In genomic region chr16:56332464-56333079, GRCh38 we compare ENCODE assay signal across 9 cellular contexts.
A peak's percentile ranks its signal among the peaks of the same experiment; 100 is the strongest.
DNase-seq lines count a peak whose midpoint lies in the region; ATAC-seq, FAIRE-seq and TF ChIP-seq lines count a peak whose summit lies in the region.
"Had no signal": no experiment of that assay in that cellular context is flagged by ENCODE, and none has a peak within 500 bp of the region (broad histone marks: within the 10 kb centered on the region; RNA-seq: fewer than 3 reads in every experiment).

No MANE protein-coding gene starts in this region.

- DNase-seq in Caco-2 (peak; percentile 88 to 90), choroid plexus epithelial cell (ENCODE audit: low read depth) (peak; percentile 55), lower lobe of right lung (no peak), GM12891 (ENCODE audit: insufficient read length, low spot score) (no peak)
- DNase-seq in activated naive CD8-positive, alpha-beta T cell treated with anti-CD3 and anti-CD28 coated beads, Interleukin-2, amount 50 U/mL, for 24 hours = no peak

- intact Hi-C loops in Caco-2 (cut with micrococcal nuclease; ENCODE audit: unreplicated experiment) (loop anchor here (1.0 to 2.0 kb wide), 2 partner anchors 24 to 370 kb away; no protein-coding TSS in a partner anchor), lower lobe of right lung (cut with DNase I) (no loop called here)

- H3K27me3 ChIP-seq in Caco-2 (replicated peaks; ENCODE audit: control insufficient read depth, insufficient read depth, low read length) (no peaks in the 10 kb centered on the region), lower lobe of right lung (ENCODE audit: low read depth) (no peaks in the 10 kb centered on the region)

- peak; percentile 54 to 93 for TF ChIP-seq CTCF in Caco-2 (IDR thresholded peaks at IDR 0.05; ENCODE audit: insufficient read depth in 1 of 2, low read depth in 1 of 2, low read length in 1 of 2, severe bottlenecking in 1 of 2, unreplicated experiment in 1 of 2)
- TF ChIP-seq CTCF in LNCAP (IDR thresholded peaks at IDR 0.05) = peak; percentile 83
- TF ChIP-seq CTCF in choroid plexus epithelial cell (conservative IDR thresholded peaks at IDR 0.05; ENCODE audit: low read depth, low read length) = peak; percentile 52
- peak; percentile 24 for TF ChIP-seq CTCF in lower lobe of right lung (IDR thresholded peaks at IDR 0.05)

- no peaks in the 10 kb centered on the region for H3K4me1 ChIP-seq in Caco-2
- no peaks in the 10 kb centered on the region for H3K4me1 ChIP-seq in lower lobe of right lung

- BruUV-seq in Caco-2 (replicated peaks; lab: Mats Ljungman, UMichigan) = no TSS peak

- H3K9me3 ChIP-seq in Caco-2 = no peaks in the 10 kb centered on the region
- H3K9me3 ChIP-seq in lower lobe of right lung = no peaks in the 10 kb centered on the region

- H3K27ac ChIP-seq in lower lobe of right lung = no peak overlapping the region
- H3K27ac ChIP-seq: HL-60 had no signal

- POLR2A ChIA-PET in Caco-2 (lab: Charles Lee) = no interaction called here

- H3K4me3 Mint-ChIP-seq in Caco-2 (ENCODE audit: unreplicated experiment) = no peak overlapping the region
- no peak overlapping the region for H3K4me3 Mint-ChIP-seq in activated naive CD8-positive, alpha-beta T cell treated with anti-CD3 and anti-CD28 coated beads, Interleukin-2, amount 50 U/mL, for 24 hours

- no peaks in the 10 kb centered on the region for H3K36me3 Mint-ChIP-seq in Caco-2 (ENCODE audit: insufficient read depth, unreplicated experiment)
- no peaks in the 10 kb centered on the region for H3K36me3 Mint-ChIP-seq in activated naive CD8-positive, alpha-beta T cell treated with anti-CD3 and anti-CD28 coated beads, Interleukin-2, amount 50 U/mL, for 24 hours (ENCODE audit: low read depth)

- H3K4me3 ChIP-seq in Caco-2 (ENCODE audit: low read depth, low read length) = no peak overlapping the region
- no peak overlapping the region for H3K4me3 ChIP-seq in choroid plexus epithelial cell (ENCODE audit: low read depth, low read length)
- H3K4me3 ChIP-seq in lower lobe of right lung = no peak overlapping the region

- TF ChIP-seq POLR2A in GM12891 (IDR thresholded peaks at IDR 0.05; ENCODE audit: low read depth, low read length) = no peak

- CTCF ChIA-PET in Caco-2 (lab: Charles Lee) = interaction anchor here (0.6 to 2.7 kb wide), 6 partner anchors 9 to 369 kb away, joined by 3 to 61 read pairs (median 4); no protein-coding TSS in a partner anchor

- ATAC-seq in lower lobe of right lung (peak; percentile 35 to 50), HG03520 (IDR thresholded peaks at IDR 0.05; ENCODE audit: unreplicated experiment) (no peak), HG02981 (IDR thresholded peaks at IDR 0.05; ENCODE audit: unreplicated experiment) (no peak)
- ATAC-seq in activated naive CD8-positive, alpha-beta T cell treated with anti-CD3 and anti-CD28 coated beads, Interleukin-2, amount 50 U/mL, for 24 hours = no peak

- H3K27ac Mint-ChIP-seq in Caco-2 (ENCODE audit: unreplicated experiment) = no peak overlapping the region
- H3K27ac Mint-ChIP-seq in activated naive CD8-positive, alpha-beta T cell treated with anti-CD3 and anti-CD28 coated beads, Interleukin-2, amount 50 U/mL, for 24 hours = no peak overlapping the region

- no peaks in the 10 kb centered on the region for H3K27me3 Mint-ChIP-seq in Caco-2 (ENCODE audit: insufficient read depth, unreplicated experiment)
- no peaks in the 10 kb centered on the region for H3K27me3 Mint-ChIP-seq in activated naive CD8-positive, alpha-beta T cell treated with anti-CD3 and anti-CD28 coated beads, Interleukin-2, amount 50 U/mL, for 24 hours

- H3K9me3 Mint-ChIP-seq in Caco-2 (ENCODE audit: unreplicated experiment) = no peaks in the 10 kb centered on the region
- H3K9me3 Mint-ChIP-seq in activated naive CD8-positive, alpha-beta T cell treated with anti-CD3 and anti-CD28 coated beads, Interleukin-2, amount 50 U/mL, for 24 hours = no peaks in the 10 kb centered on the region

- FAIRE-seq in GM12891 (lab: Jason Lieb, UNC) = no peak

- no peaks in the 10 kb centered on the region for H3K4me1 Mint-ChIP-seq in Caco-2 (ENCODE audit: low read depth, unreplicated experiment)
- H3K4me1 Mint-ChIP-seq in activated naive CD8-positive, alpha-beta T cell treated with anti-CD3 and anti-CD28 coated beads, Interleukin-2, amount 50 U/mL, for 24 hours = no peaks in the 10 kb centered on the region

- no peaks in the 10 kb centered on the region for H3K36me3 ChIP-seq in Caco-2 (ENCODE audit: control insufficient read depth, insufficient read depth, low read length)
- no peaks in the 10 kb centered on the region for H3K36me3 ChIP-seq in lower lobe of right lung

TF ChIP-seq in GM12891, 5 proteins besides CTCF, POLR2A, EP300 and RAD21:
- TF ChIP-seq POU2F2 (IDR thresholded peaks at IDR 0.05; ENCODE audit: low read depth, low read length) (no peak), SPI1 (IDR thresholded peaks at IDR 0.05; ENCODE audit: low read depth, low read length) (no peak), POLR2AphosphoS5 (IDR thresholded peaks at IDR 0.05; ENCODE audit: low read depth, low read length) (no peak), TAF1 (IDR thresholded peaks at IDR 0.05; ENCODE audit: low read depth, low read length) (no peak), PAX5 (IDR thresholded peaks at IDR 0.05; ENCODE audit: insufficient read depth, low read length, severe bottlenecking) (no peak)

Comparison
In these comparisons a context has a peak if more than half of its experiments do, and no peak if none do; other contexts are left out.
1. DNase-seq: peak in Caco-2 (2 of 2) and choroid plexus epithelial cell (single experiment); none in lower lobe of right lung (single experiment), GM12891 (single experiment) and activated naive CD8-positive, alpha-beta T cell treated with anti-CD3 and anti-CD28 coated beads, Interleukin-2, amount 50 U/mL, for 24 hours (single experiment).
2. CTCF ChIP-seq: peak in every context shown above with its lines; median percentile 83 in LNCAP; 74 in Caco-2; 52 in choroid plexus epithelial cell; 24 in lower lobe of right lung.
3. ATAC-seq: peak in lower lobe of right lung (2 of 2); none in HG03520 (single experiment), HG02981 (single experiment) and activated naive CD8-positive, alpha-beta T cell treated with anti-CD3 and anti-CD28 coated beads, Interleukin-2, amount 50 U/mL, for 24 hours (single experiment).